ENCODE assay signal across 16 cellular contexts in genomic region chr4:101818362-101818761, GRCh38. TPM values are rescaled to one million over a fixed set of nuclear protein-coding genes. Genes with fewer than 3 reads are reported as not detected.
A peak's percentile ranks its signal among the peaks of the same experiment; 100 is the strongest.
DNase-seq lines count a peak whose midpoint lies in the region; ATAC-seq lines count a peak whose summit lies in the region.
"Had no signal": no experiment of that assay in that cellular context is flagged by ENCODE, and none has a peak within 500 bp of the region (broad histone marks: within the 10 kb centered on the region; RNA-seq: fewer than 3 reads in every experiment).

No MANE protein-coding gene starts in this region.

- no peak overlapping the region for H3K4me3 ChIP-seq in adipocyte (ENCODE audit: low read length)
- H3K4me3 ChIP-seq: ascending aorta, thoracic aorta had no signal

- H3K36me3 ChIP-seq in adipocyte (ENCODE audit: control insufficient read depth, insufficient read depth, low read length, severe bottlenecking), result no peaks in the 10 kb centered on the region
- H3K36me3 ChIP-seq: ascending aorta, thoracic aorta had no signal

- ATAC-seq in HG03025 (IDR thresholded peaks at IDR 0.05; ENCODE audit: low FRiP score, unreplicated experiment) (no peak), HG03196 (IDR thresholded peaks at IDR 0.05; ENCODE audit: unreplicated experiment) (no peak)
- ATAC-seq: foreskin keratinocyte; natural killer cell treated with Interleukin-12 subunit alpha and Interleukin-12 subunit beta and Interleukin-15 and Interleukin-18, amount 100 ng/mL, for 72 hours had no signal

- H3K27me3 ChIP-seq in adipocyte (replicated peaks; ENCODE audit: control insufficient read depth, insufficient read depth, low read length), result no peaks in the 10 kb centered on the region
- H3K27me3 ChIP-seq: ascending aorta, foreskin keratinocyte had no signal

- peak; percentile 48 for DNase-seq in A172 (ENCODE audit: low spot score)
- peak; percentile 4 for DNase-seq in HCEC 1CT
- peak; percentile 48 for DNase-seq in adipocyte (ENCODE audit: low read depth)
- DNase-seq in glomerular visceral epithelial cell (ENCODE audit: extremely low spot score), result peak; percentile 67
- DNase-seq in activated CD4-positive, alpha-beta T cell treated with anti-CD3 and anti-CD28 coated beads, Interleukin-2, amount 50 U/mL, for 4 hours, result no peak
- no peak for DNase-seq in HT-29 (ENCODE audit: low spot score)
- DNase-seq: activated effector memory CD4-positive, alpha-beta T cell treated with Interleukin-2 at 50 U/mL for 16 hours; Calu3; foreskin keratinocyte; NCI-H1417; stimulated activated CD4-positive, alpha-beta T cell treated with anti-CD3 and anti-CD28 coated beads, Interleukin-2, amount 100 ng/mL, for 24 hours had no signal

- H3K9me3 ChIP-seq in adipocyte (ENCODE audit: control insufficient read depth, low read length), result peaks cover 2% of the 10 kb centered on the region
- H3K9me3 ChIP-seq: ascending aorta, thoracic aorta had no signal

- no peak overlapping the region for H3K9ac ChIP-seq in adipocyte (ENCODE audit: low read length)

- peaks cover 3% of the 10 kb centered on the region for H3K4me1 ChIP-seq in adipocyte (ENCODE audit: control insufficient read depth, insufficient read depth, low read length)
- H3K4me1 ChIP-seq: ascending aorta, foreskin keratinocyte had no signal

RNA-seq across cellular contexts. Expression of gene BANK1, which starts 27.8 kb away (rescaled TPM):
- total RNA-seq in A172 (2014; rRNA removed; shearing (Covaris generic)), result 0.10 and 0.24 TPM in 2 replicates
- total RNA-seq in HT-29 (2014; rRNA removed; shearing (Covaris generic)), result 0.21 and 0.43 TPM in 2 replicates
- total RNA-seq: ascending aorta had no signal

Comparison
In these comparisons a context has a peak if more than half of its experiments do, and no peak if none do; other contexts are left out.
1. DNase-seq: peak in A172 (single experiment), HCEC 1CT (single experiment), adipocyte (single experiment) and glomerular visceral epithelial cell (single experiment); none in activated CD4-positive, alpha-beta T cell treated with anti-CD3 and anti-CD28 coated beads, Interleukin-2, amount 50 U/mL, for 4 hours (0 of 2) and HT-29 (single experiment).